In genomic region chr6:36197739-36198221, GRCh38 we compare ENCODE assay signal across 8 cellular contexts. TPM values are rescaled to one million over a fixed set of nuclear protein-coding genes. Genes with fewer than 3 reads are reported as not detected.
DNase-seq lines count a peak whose midpoint lies in the region; ATAC-seq lines count a peak whose summit lies in the region.

No MANE protein-coding gene starts in this region.

- ATAC-seq in stimulated activated naive CD8-positive, alpha-beta T cell treated with anti-CD3 and anti-CD28 coated beads, Interleukin-15, Interleukin-2, amounts not matched to agents 100 U/mL and 50 U/mL, for 24 hours: no peak
- no peak for ATAC-seq in HG03469 (IDR thresholded peaks at IDR 0.05; ENCODE audit: unreplicated experiment)
- ATAC-seq in HG03432 (IDR thresholded peaks at IDR 0.05; ENCODE audit: unreplicated experiment): no peak

- H3K36me3 ChIP-seq in iPS-15b (ENCODE audit: control insufficient read depth, insufficient read depth, low read length): peaks cover 20% of the 10 kb centered on the region

- no peaks in the 10 kb centered on the region for H3K4me1 ChIP-seq in iPS-15b (ENCODE audit: control insufficient read depth, insufficient read depth, low read length)

- H3K27me3 Mint-ChIP-seq in activated CD4-positive, alpha-beta memory T cell treated with anti-CD3 and anti-CD28 coated beads for 36 hours: no peaks in the 10 kb centered on the region

- CTCF ChIA-PET in activated CD4-positive, alpha-beta memory T cell treated with anti-CD3 and anti-CD28 coated beads for 36 hours (lab: Charles Lee): interaction anchor here (0.8 to 1.5 kb wide), 6 partner anchors 10 to 170 kb away, joined by 3 to 7 read pairs (median 4); partner anchors contain the start of gene MAPK14

- peak overlapping the region; percentile 90 for H3K27ac Mint-ChIP-seq in activated CD4-positive, alpha-beta memory T cell treated with anti-CD3 and anti-CD28 coated beads for 36 hours

- peaks cover 54% of the 10 kb centered on the region for H3K4me1 Mint-ChIP-seq in activated CD4-positive, alpha-beta memory T cell treated with anti-CD3 and anti-CD28 coated beads for 36 hours (ENCODE audit: low read depth)

- intact Hi-C loops in activated CD4-positive, alpha-beta memory T cell treated with anti-CD3 and anti-CD28 coated beads for 36 hours (cut with micrococcal nuclease): loop anchor here (1.0 to 5.0 kb wide), 3 partner anchors 66 to 245 kb away; partner anchors contain the start of genes KCTD20 and PXT1

- H3K36me3 Mint-ChIP-seq in activated CD4-positive, alpha-beta memory T cell treated with anti-CD3 and anti-CD28 coated beads for 36 hours: peaks cover 21% of the 10 kb centered on the region

- H3K9me3 ChIP-seq in iPS-15b (ENCODE audit: control insufficient read depth, insufficient read depth, low read length): no peaks in the 10 kb centered on the region

- H3K27me3 ChIP-seq in iPS-15b (ENCODE audit: control insufficient read depth, insufficient read depth, low read length): no peaks in the 10 kb centered on the region

- H3K9me3 Mint-ChIP-seq in activated CD4-positive, alpha-beta memory T cell treated with anti-CD3 and anti-CD28 coated beads for 36 hours: no peaks in the 10 kb centered on the region

- H3K4me3 ChIP-seq in iPS-15b (ENCODE audit: low read depth, low read length): peak overlapping the region; percentile 62

- H3K4me3 Mint-ChIP-seq in activated CD4-positive, alpha-beta memory T cell treated with anti-CD3 and anti-CD28 coated beads for 36 hours: peak overlapping the region; percentile 82

- peak; percentile 46 for DNase-seq in NCI-H748 (lab: John Stamatoyannopoulos, UW; ENCODE audit: unreplicated experiment)
- DNase-seq in NCI-H748 treated with DMSO at 0.1 percent for 48 hours (lab: John Stamatoyannopoulos, UW): no peak
- peak; percentile 21 for DNase-seq in activated CD4-positive, alpha-beta memory T cell treated with anti-CD3 and anti-CD28 coated beads for 36 hours
- peak; percentile 13 for DNase-seq in stimulated activated naive CD8-positive, alpha-beta T cell treated with anti-CD3 and anti-CD28 coated beads, Interleukin-15, Interleukin-2, amounts not matched to agents 100 U/mL and 50 U/mL, for 24 hours
- DNase-seq in NCI-H146 (lab: John Stamatoyannopoulos, UW): no peak

- no peak overlapping the region for H3K9ac ChIP-seq in iPS-15b (ENCODE audit: low read depth, low read length)

- POLR2A ChIA-PET in activated CD4-positive, alpha-beta memory T cell treated with anti-CD3 and anti-CD28 coated beads for 36 hours (lab: Charles Lee): interaction anchor here (1.2 to 2.9 kb wide), 4 partner anchors 9 to 169 kb away, joined by 3 to 10 read pairs (median 6); partner anchors contain the start of genes MAPK13 and MAPK14

RNA-seq across cellular contexts. Expression of gene BRPF3, which starts 1.2 kb away (rescaled TPM):
- total RNA-seq in activated CD4-positive, alpha-beta memory T cell treated with anti-CD3 and anti-CD28 coated beads for 36 hours: 10 to 100 TPM; 16.0 to 18.3 TPM

Comparison
In these comparisons a context has a peak if more than half of its experiments do, and no peak if none do; other contexts are left out.
1. DNase-seq: peak in NCI-H748 (single experiment), activated CD4-positive, alpha-beta memory T cell treated with anti-CD3 and anti-CD28 coated beads for 36 hours (single experiment) and stimulated activated naive CD8-positive, alpha-beta T cell treated with anti-CD3 and anti-CD28 coated beads, Interleukin-15, Interleukin-2, amounts not matched to agents 100 U/mL and 50 U/mL, for 24 hours (single experiment); none in NCI-H748 treated with DMSO at 0.1 percent for 48 hours (single experiment) and NCI-H146 (single experiment).